In the genomic region with DNA sequence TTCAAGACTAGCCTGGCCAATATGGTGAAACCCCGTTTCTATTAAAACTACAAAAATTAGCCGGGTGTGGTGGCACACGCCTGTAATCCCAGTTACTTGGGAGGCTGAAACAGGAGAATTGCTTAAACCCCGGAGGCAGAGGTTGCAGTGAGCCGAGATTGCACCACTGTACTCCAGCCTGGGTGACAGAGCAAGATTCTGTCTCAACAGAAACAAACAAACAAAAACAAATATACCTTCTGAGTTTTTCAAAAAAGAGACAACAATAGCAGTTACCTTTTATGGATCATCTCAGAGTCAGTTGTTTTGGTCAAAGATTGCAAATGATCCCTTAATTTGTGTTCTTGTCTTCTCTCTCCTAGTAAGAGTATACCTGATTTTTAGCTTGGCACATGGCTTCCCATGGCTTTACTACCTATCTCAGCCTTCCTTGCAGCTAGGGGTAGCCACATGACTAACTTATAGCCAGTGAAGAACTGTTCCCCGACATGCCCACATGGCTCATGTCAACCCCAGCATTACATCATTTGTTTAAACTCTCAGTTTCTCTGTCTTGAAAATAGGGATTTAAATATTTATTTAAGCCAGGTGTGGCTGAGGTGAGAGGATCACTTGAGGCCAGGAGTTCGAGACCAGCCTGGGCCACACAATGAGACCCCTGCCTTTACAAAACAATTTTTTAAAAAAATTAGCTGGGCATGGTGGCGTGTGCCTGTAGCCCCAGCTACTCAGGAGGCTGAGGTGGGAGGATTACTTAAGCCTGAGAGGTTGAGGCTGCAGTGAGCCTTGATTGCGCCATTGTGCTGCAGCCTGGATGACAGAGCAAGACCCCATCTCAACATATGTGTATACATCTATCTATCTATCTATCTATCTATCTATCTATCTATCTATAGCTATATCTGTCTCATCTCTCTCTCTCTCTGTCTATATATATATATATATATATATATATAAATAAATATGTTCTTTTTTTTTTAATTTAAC, we compare ENCODE assay signal across 23 cellular contexts.
"Had no signal": no experiment of that assay in that cellular context is flagged by ENCODE, and none has a peak within 500 bp of the region (broad histone marks: within the 10 kb centered on the region; RNA-seq: fewer than 3 reads in every experiment).

No MANE protein-coding gene starts in this region.

- H3K36me3 Mint-ChIP-seq: activated naive CD4-positive, alpha-beta T cell treated with anti-CD3 and anti-CD28 coated beads, Interleukin-2, amount 50 U/mL, for 72 hours; brain; naive B cell; type B pancreatic cell had no signal

- ATAC-seq: activated CD8-positive, alpha-beta T cell treated with anti-CD3 and anti-CD28 coated beads, Interleukin-2, amount 10 ng/mL, durations not matched to agents 7 days and 5 days; activated naive CD4-positive, alpha-beta T cell treated with anti-CD3 and anti-CD28 coated beads, Interleukin-2, amount 50 U/mL, for 72 hours; left lung; sciatic nerve had no signal

- H3K4me3 Mint-ChIP-seq: activated CD8-positive, alpha-beta T cell treated with anti-CD3 and anti-CD28 coated beads, Interleukin-2, amount 10 ng/mL, durations not matched to agents 7 days and 5 days; brain; type B pancreatic cell had no signal

- DNase-seq: activated CD4-positive, alpha-beta T cell treated with anti-CD3 and anti-CD28 coated beads, Interleukin-2, amount 50 U/mL, for 1 hour; activated CD4-positive, CD25-positive, alpha-beta regulatory T cell treated with anti-CD3 and anti-CD28 coated beads, Interleukin-2, amount 50 U/mL, for 72 hours; activated CD8-positive, alpha-beta T cell treated with anti-CD3 and anti-CD28 coated beads, Interleukin-2, amount 10 ng/mL, durations not matched to agents 7 days and 5 days; activated gamma-delta T cell treated with Interleukin-2 at 50 U/mL for 16 hours; aorta; effector memory CD4-positive, alpha-beta T cell; hippocampal formation; kidney glomerular epithelial cell; left lung; naive B cell; posterior cingulate gyrus; small intestine; stimulated activated CD4-positive, alpha-beta T cell treated with anti-CD3 and anti-CD28 coated beads, Interleukin-15, amount 100 ng/mL, for 24 hours; stimulated activated naive CD4-positive, alpha-beta T cell; testis had no signal

- H3K27me3 Mint-ChIP-seq: naive B cell, type B pancreatic cell had no signal

- H3K9me3 ChIP-seq: esophagus muscularis mucosa, left lung, testis had no signal

- H3K9me3 Mint-ChIP-seq: activated naive CD4-positive, alpha-beta T cell treated with anti-CD3 and anti-CD28 coated beads, Interleukin-2, amount 50 U/mL, for 72 hours; naive B cell; type B pancreatic cell had no signal

- FAIRE-seq: frontal cortex, small intestine had no signal

- H3K27ac ChIP-seq: esophagus muscularis mucosa, testis, VCaP had no signal

- H3K27ac Mint-ChIP-seq: activated CD8-positive, alpha-beta T cell treated with anti-CD3 and anti-CD28 coated beads, Interleukin-2, amount 10 ng/mL, durations not matched to agents 7 days and 5 days; activated naive CD4-positive, alpha-beta T cell treated with anti-CD3 and anti-CD28 coated beads, Interleukin-2, amount 50 U/mL, for 72 hours; brain; type B pancreatic cell had no signal

- H3K27me3 ChIP-seq: esophagus muscularis mucosa, left lung, testis had no signal

- H3K36me3 ChIP-seq: esophagus muscularis mucosa, left lung had no signal

- H3K4me3 ChIP-seq: esophagus muscularis mucosa, left lung, lung, testis had no signal
